ENCODE assay signal across 1 cellular context in genomic region chr16:1377406-1378010, GRCh38.
TF ChIP-seq lines count a peak whose summit lies in the region.

No MANE protein-coding gene starts in this region.

TF ChIP-seq in HCT116, 20 proteins besides CTCF, POLR2A, EP300 and RAD21:
- no peak for TF ChIP-seq MAX (IDR thresholded peaks at IDR 0.05)
- no peak for TF ChIP-seq JUND (IDR thresholded peaks at IDR 0.05)
- TF ChIP-seq TCF7L2 (IDR thresholded peaks at IDR 0.05; ENCODE audit: borderline replicate concordance, extremely low read depth, insufficient read depth, insufficient read length), result no peak
- TF ChIP-seq ELF1 (IDR thresholded peaks at IDR 0.05; ENCODE audit: borderline replicate concordance, low read depth), result no peak
- no peak for TF ChIP-seq SIN3A (IDR thresholded peaks at IDR 0.05; ENCODE audit: low read depth)
- no peak for TF ChIP-seq ZBTB33 (IDR thresholded peaks at IDR 0.05; ENCODE audit: extremely low read depth, insufficient replicate concordance, low read length)
- TF ChIP-seq SRF (IDR thresholded peaks at IDR 0.05; ENCODE audit: low read depth), result no peak
TF ChIP-seq in HCT116: peak in this region for 0.
